In genomic region chr1:161159087-161159914, GRCh38 we compare ENCODE assay signal across 8 cellular contexts. TPM values are rescaled to one million over a fixed set of nuclear protein-coding genes. Genes with fewer than 3 reads are reported as not detected.
A peak's percentile ranks its signal among the peaks of the same experiment; 100 is the strongest.
DNase-seq lines count a peak whose midpoint lies in the region; ATAC-seq lines count a peak whose summit lies in the region.

TSS of gene USP21 (plus strand) at chr1:161159500. CDS start at chr1:161160641, 1,141 bp downstream.

- H2BK5ac ChIP-seq in mesendoderm (ENCODE audit: low read length) = no peak within 1 kb of the TSS

- H3K79me1 ChIP-seq in mesendoderm (ENCODE audit: low read length) = peaks cover 5% of the 10 kb centered on the region

- H2BK15ac ChIP-seq in mesendoderm (replicated peaks; ENCODE audit: low read depth) = no peak within 1 kb of the TSS

- no peaks in the 10 kb centered on the region for H3K79me2 ChIP-seq in mesendoderm (ENCODE audit: control insufficient read depth, insufficient read depth, low read length)

- H3K4me2 ChIP-seq in mesendoderm (ENCODE audit: low read length) = peak within 1 kb of the TSS; percentile 91

- H3K18ac ChIP-seq in mesendoderm (ENCODE audit: low read length) = peak within 1 kb of the TSS; percentile 93

- H3K4me3 Mint-ChIP-seq in effector memory CD8-positive, alpha-beta T cell = peak within 1 kb of the TSS; percentile 88 to 91

- no peak within 1 kb of the TSS for H4K8ac ChIP-seq in mesendoderm (ENCODE audit: low read depth, low read length)

- H3K36me3 ChIP-seq in HUES48 (ENCODE audit: control insufficient read depth, insufficient read depth, low read length) = peaks cover 49% of the 10 kb centered on the region
- H3K36me3 ChIP-seq in NT2/D1 (ENCODE audit: insufficient read depth, insufficient read length, low read length) = peaks cover 79% of the 10 kb centered on the region
- no peaks in the 10 kb centered on the region for H3K36me3 ChIP-seq in mesendoderm (ENCODE audit: control insufficient read depth, insufficient read depth, low read length)

- H3K4me1 ChIP-seq in HUES48 (ENCODE audit: control insufficient read depth, insufficient read depth, low read length) = peaks cover 3% of the 10 kb centered on the region; the same call in 1 of the 2 replicates
- H3K4me1 ChIP-seq in NT2/D1 (ENCODE audit: insufficient read depth, insufficient read length) = peaks cover 3% of the 10 kb centered on the region
- H3K4me1 ChIP-seq in mesendoderm (ENCODE audit: control insufficient read depth, low read depth, low read length) = peaks cover 4% of the 10 kb centered on the region

- peak within 1 kb of the TSS; percentile 78 for H3K4me3 ChIP-seq in HUES48 (ENCODE audit: low read depth, low read length)
- H3K4me3 ChIP-seq in NT2/D1 (ENCODE audit: insufficient read length, low read depth) = peak within 1 kb of the TSS; percentile 83
- peak within 1 kb of the TSS; percentile 55 for H3K4me3 ChIP-seq in mesendoderm (ENCODE audit: low read length)

- no peaks in the 10 kb centered on the region for H3K9me3 ChIP-seq in HUES48 (ENCODE audit: control insufficient read depth, insufficient read depth, low read length)
- H3K9me3 ChIP-seq in NT2/D1 (ENCODE audit: insufficient read depth, low read length) = no peaks in the 10 kb centered on the region

- WGBS in mesendoderm (ENCODE audit: extremely low coverage, insufficient coverage, low lambda C conversion rate) = no CpG with 5 or more reads among the region's 60 CpGs

- peaks cover 36% of the 10 kb centered on the region for H3K36me3 Mint-ChIP-seq in effector memory CD8-positive, alpha-beta T cell (ENCODE audit: insufficient read depth)

- no peak within 1 kb of the TSS for H4K5ac ChIP-seq in mesendoderm (ENCODE audit: low read length)

- no peaks in the 10 kb centered on the region for H3K9me3 Mint-ChIP-seq in effector memory CD8-positive, alpha-beta T cell

- H3K9ac ChIP-seq in HUES48 (ENCODE audit: low read depth, low read length) (peak within 1 kb of the TSS; percentile 75), NT2/D1 (ENCODE audit: insufficient read length, low read depth) (peak within 1 kb of the TSS; percentile 94), mesendoderm (ENCODE audit: low read length) (peak within 1 kb of the TSS; percentile 83)

- H3K27ac ChIP-seq in HUES48 (ENCODE audit: low read depth, low read length) (peak within 1 kb of the TSS; percentile 83), mesendoderm (ENCODE audit: low read depth, low read length) (peak within 1 kb of the TSS; percentile 40)

- DNase-seq in COR-L47 (lab: John Stamatoyannopoulos, UW) (peak; percentile 88), NT2/D1 (ENCODE audit: low read depth, low spot score) (peak; percentile 96), mesendoderm (peak; percentile 96)
- DNase-seq in activated CD8-positive, alpha-beta memory T cell treated with anti-CD3 and anti-CD28 coated beads for 48 hours (ENCODE audit: low read depth in 2 of 3, low spot score in 2 of 3) = peak; percentile 76 to 83 (median 81)
- DNase-seq in effector memory CD8-positive, alpha-beta T cell = peak; percentile 91 to 94 (median 92)
- peak; percentile 86 for DNase-seq in stimulated activated CD8-positive, alpha-beta memory T cell treated with anti-CD3 and anti-CD28 coated beads, Interleukin-15, amount 100 ng/mL, for 1 hour (ENCODE audit: low read depth)

- H3K27me3 Mint-ChIP-seq in effector memory CD8-positive, alpha-beta T cell = no peaks in the 10 kb centered on the region

- no peak within 1 kb of the TSS for H2BK120ac ChIP-seq in mesendoderm (ENCODE audit: low read depth, low read length)

- H3K4me1 Mint-ChIP-seq in effector memory CD8-positive, alpha-beta T cell (ENCODE audit: low read depth in 2 of 2) = peaks cover 50 to 60% of the 10 kb centered on the region in 2 donors

- H3K56ac ChIP-seq in mesendoderm (ENCODE audit: low read length) = peak within 1 kb of the TSS; percentile 91

- H2AK5ac ChIP-seq in mesendoderm (ENCODE audit: low read length) = no peak within 1 kb of the TSS

- peak within 1 kb of the TSS; percentile 92 for H3K4ac ChIP-seq in mesendoderm (ENCODE audit: low read depth, low read length)

- H3K27me3 ChIP-seq in HUES48 (ENCODE audit: control insufficient read depth, insufficient read depth, low read length) (no peaks in the 10 kb centered on the region), NT2/D1 (ENCODE audit: insufficient read depth, insufficient read length) (no peaks in the 10 kb centered on the region), mesendoderm (ENCODE audit: insufficient read depth, low read length, poor library complexity) (no peaks in the 10 kb centered on the region)

- peak; percentile 81 for ATAC-seq in GM21381 (IDR thresholded peaks at IDR 0.05; ENCODE audit: unreplicated experiment)
- peak; percentile 92 for ATAC-seq in effector memory CD8-positive, alpha-beta T cell (replicated peaks)

- H3K27ac Mint-ChIP-seq in effector memory CD8-positive, alpha-beta T cell = peak within 1 kb of the TSS; percentile 92 to 95

- H3K23ac ChIP-seq in mesendoderm (ENCODE audit: low read length) = no peak within 1 kb of the TSS

RNA-seq across cellular contexts. Expression of gene USP21, which starts in this region (rescaled TPM):
- polyA plus RNA-seq in mesendoderm (2013, experiment 1 of 2) = 16.1 TPM
- polyA plus RNA-seq in mesendoderm (2013, experiment 2 of 2) = 15.7 TPM

Comparison
In these comparisons a context has a peak if more than half of its experiments do, and no peak if none do; other contexts are left out.
1. Peak in every context shown above with its lines: DNase-seq, ATAC-seq, H3K4me3 ChIP-seq and H3K27ac ChIP-seq.